ENCODE assay signal across 11 cellular contexts in the genomic region with DNA sequence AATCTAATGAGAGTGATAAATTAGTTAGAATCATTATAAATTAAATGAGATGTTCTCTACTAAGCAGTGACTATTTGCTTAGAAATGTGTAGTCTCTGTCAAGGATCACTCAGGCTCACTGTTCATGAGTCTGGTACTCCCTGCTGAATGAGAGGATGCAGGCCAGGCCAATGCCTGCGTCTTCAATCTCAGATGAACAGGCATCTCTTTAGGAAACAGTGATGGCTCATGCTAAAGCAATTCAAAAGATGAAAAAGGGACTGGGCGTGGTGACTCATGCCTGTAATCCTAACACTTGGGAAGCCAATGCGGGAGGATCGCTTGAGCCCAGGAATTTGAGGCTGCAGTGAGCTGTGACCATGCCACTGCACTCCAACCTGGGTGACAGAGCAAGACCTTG.
DNase-seq lines count a peak whose midpoint lies in the region; ATAC-seq, FAIRE-seq and TF ChIP-seq lines count a peak whose summit lies in the region.
"Had no signal": no experiment of that assay in that cellular context is flagged by ENCODE, and none has a peak within 500 bp of the region (broad histone marks: within the 10 kb centered on the region; RNA-seq: fewer than 3 reads in every experiment).

No MANE protein-coding gene starts in this region.

- TF ChIP-seq RAD21 in H1 (IDR thresholded peaks at IDR 0.05 in 1 of 2, conservative IDR thresholded peaks at IDR 0.05 in 1 of 2; ENCODE audit: low read depth in 2 of 2, low read length in 2 of 2), result no peak

- H3K14ac ChIP-seq in H1 (ENCODE audit: insufficient read length) (no peak overlapping the region), neuronal stem cell (ENCODE audit: low read length) (no peak overlapping the region)

- TF ChIP-seq CTCF in H1 (IDR thresholded peaks at IDR 0.05; ENCODE audit: control extremely low read depth in 1 of 3, insufficient read depth in 1 of 3, low read depth in 1 of 3, low read length in 3 of 3), result no peak

- H4K5ac ChIP-seq in H1 (ENCODE audit: insufficient read length, low read depth, low read length), result no peak overlapping the region

- H3K36me3 ChIP-seq in H1 (ENCODE audit: control insufficient read depth in 2 of 4, insufficient read depth in 4 of 4, low read length in 3 of 4) (no peaks in the 10 kb centered on the region), neuronal stem cell (replicated peaks in 1 of 2; ENCODE audit: control insufficient read depth in 2 of 2, insufficient read depth in 2 of 2, low read length in 2 of 2) (no peaks in the 10 kb centered on the region)

- H4K20me1 ChIP-seq in H1 (replicated peaks in 1 of 2; ENCODE audit: control insufficient read depth in 1 of 2, insufficient read depth in 2 of 2, low read length in 2 of 2), result no peaks in the 10 kb centered on the region

- H3K4me2 ChIP-seq in H1 (ENCODE audit: insufficient read depth in 1 of 2, low read depth in 2 of 2, low read length in 2 of 2) (no peak overlapping the region), neuronal stem cell (ENCODE audit: insufficient read depth, low read length, poor library complexity, severe bottlenecking) (no peak overlapping the region)

- ATAC-seq in HG03460 (IDR thresholded peaks at IDR 0.05; ENCODE audit: unreplicated experiment), result no peak

- H3K27me3 ChIP-seq in H1 (replicated peaks in 1 of 4; ENCODE audit: control insufficient read depth in 3 of 4, extremely low read depth in 1 of 4, insufficient read depth in 3 of 4, low read length in 3 of 4), result peaks cover 0 to 1% (median 0%) of the 10 kb centered on the region in 4 experiments; a peak in 1 of 7 replicates
- H3K27me3 ChIP-seq in neuronal stem cell (ENCODE audit: control insufficient read depth in 3 of 3, insufficient read depth in 3 of 3, low read depth in 1 of 3, low read length in 3 of 3), result no peaks in the 10 kb centered on the region

- no peak overlapping the region for H3K4me3 ChIP-seq in H1 (ENCODE audit: extremely low read depth in 1 of 4, insufficient read depth in 2 of 4, low read depth in 3 of 4, low read length in 4 of 4)
- H3K4me3 ChIP-seq in neuronal stem cell (ENCODE audit: low read length in 2 of 2), result no peak overlapping the region

- no peaks in the 10 kb centered on the region for H3K4me1 ChIP-seq in H1 (replicated peaks in 1 of 4; ENCODE audit: control insufficient read depth in 3 of 4, insufficient read depth in 4 of 4, low read length in 3 of 4)
- peaks cover 2 to 24% of the 10 kb centered on the region in 2 donors for H3K4me1 ChIP-seq in neuronal stem cell (ENCODE audit: control insufficient read depth in 2 of 2, insufficient read depth in 1 of 2, low read depth in 1 of 2, low read length in 2 of 2)

- no peak overlapping the region for H2AK5ac ChIP-seq in H1 (ENCODE audit: low read depth, low read length)
- H2AK5ac ChIP-seq in neuronal stem cell (ENCODE audit: low read depth, low read length), result no peak overlapping the region

- H2BK12ac ChIP-seq in H1 (ENCODE audit: low read depth, low read length), result no peak overlapping the region
- no peak overlapping the region for H2BK12ac ChIP-seq in neuronal stem cell (ENCODE audit: low read length)

- no peak overlapping the region for H2BK20ac ChIP-seq in H1 (ENCODE audit: low read length)

- H4K8ac ChIP-seq in H1 (ENCODE audit: extremely low read depth, insufficient read depth, low read length) (no peak overlapping the region), neuronal stem cell (ENCODE audit: low read depth, low read length) (no peak overlapping the region)

- no peaks in the 10 kb centered on the region for H3K79me1 ChIP-seq in H1 (ENCODE audit: low read depth, low read length)
- H3K79me1 ChIP-seq in neuronal stem cell (ENCODE audit: low read depth, low read length), result no peaks in the 10 kb centered on the region

- DNase-seq in EL (peak; percentile 96), NCI-H226 (peak; percentile 96), H1 (ENCODE audit: low read depth in 1 of 2, low spot score in 2 of 2) (peak in 1 of 2 experiments; percentile 34), neuronal stem cell (ENCODE audit: low spot score) (no peak), SKM-1 (lab: John Stamatoyannopoulos, UW; ENCODE audit: unreplicated experiment) (no peak), globus pallidus (ENCODE audit: low spot score) (no peak)
- DNase-seq in activated CD8-positive, alpha-beta memory T cell treated with anti-CD3 and anti-CD28 coated beads, Interleukin-2, amount 50 U/mL, for 48 hours, result no peak
- DNase-seq: kidney, NCI-H1694 treated with DMSO at 0.1 percent for 48 hours, posterior cingulate gyrus had no signal

- H2BK5ac ChIP-seq in H1 (ENCODE audit: low read depth, low read length) (no peak overlapping the region), neuronal stem cell (ENCODE audit: low read length) (no peak overlapping the region)

- H2BK15ac ChIP-seq in H1 (ENCODE audit: low read length), result no peak overlapping the region
- H2BK15ac ChIP-seq in neuronal stem cell (ENCODE audit: low read length), result no peak overlapping the region

- no peaks in the 10 kb centered on the region for H3K23me2 ChIP-seq in H1 (ENCODE audit: low read depth, low read length)

- no peak overlapping the region for H3K4ac ChIP-seq in H1 (replicated peaks; ENCODE audit: insufficient read length, low read depth, low read length)
- no peak overlapping the region for H3K4ac ChIP-seq in neuronal stem cell (ENCODE audit: low read length)

- H3K27ac ChIP-seq in H1 (ENCODE audit: low read depth, low read length), result no peak overlapping the region
- H3K27ac ChIP-seq in neuronal stem cell (replicated peaks; ENCODE audit: low read length), result no peak overlapping the region

- CTCF ChIA-PET in H1 (lab: Charles Lee; ENCODE audit: partially characterized antibody), result interaction anchor here (0.9 to 1.5 kb wide), 3 partner anchors 11 to 162 kb away, joined by 3 to 4 read pairs (median 3); no protein-coding TSS in a partner anchor

- POLR2A ChIA-PET in H1 (lab: Charles Lee; ENCODE audit: partially characterized antibody), result no interaction called here

- H3K9me3 ChIP-seq in H1 (ENCODE audit: insufficient read depth in 2 of 2, low read depth in 1 of 2, low read length in 1 of 2), result no peaks in the 10 kb centered on the region
- H3K9me3 ChIP-seq in neuronal stem cell (replicated peaks in 1 of 2; ENCODE audit: control insufficient read depth in 2 of 2, insufficient read depth in 1 of 2, low read depth in 1 of 2, low read length in 2 of 2), result no peaks in the 10 kb centered on the region

- no peak overlapping the region for H3K9ac ChIP-seq in H1 (replicated peaks in 1 of 4; ENCODE audit: extremely low read depth in 1 of 4, low read depth in 3 of 4, low read length in 3 of 4)
- H3K9ac ChIP-seq in neuronal stem cell (ENCODE audit: low read depth, low read length, poor library complexity), result no peak overlapping the region

- H4K91ac ChIP-seq in H1 (replicated peaks; ENCODE audit: insufficient read length, low read length) (no peak overlapping the region), neuronal stem cell (ENCODE audit: low read depth, low read length, poor library complexity) (no peak overlapping the region)

- H2BK120ac ChIP-seq in H1 (replicated peaks; ENCODE audit: low read depth, low read length) (no peak overlapping the region), neuronal stem cell (ENCODE audit: low read depth, low read length) (no peak overlapping the region)

- H3K79me2 ChIP-seq in H1 (ENCODE audit: control insufficient read depth in 1 of 2, insufficient read depth in 2 of 2, low read length in 2 of 2), result no peaks in the 10 kb centered on the region

- H3K18ac ChIP-seq in H1 (ENCODE audit: extremely low read depth, low read length), result no peak overlapping the region
- H3K18ac ChIP-seq in neuronal stem cell (ENCODE audit: low read length), result no peak overlapping the region

- H3K56ac ChIP-seq in H1 (replicated peaks; ENCODE audit: insufficient read length, low read depth, low read length), result no peak overlapping the region

- TF ChIP-seq EP300 in H1 (IDR thresholded peaks at IDR 0.05; ENCODE audit: borderline replicate concordance in 1 of 2, low read depth in 2 of 2, low read length in 2 of 2), result no peak

- no peak for TF ChIP-seq POLR2A in H1 (IDR thresholded peaks at IDR 0.05; ENCODE audit: control extremely low read depth in 1 of 2, low read depth in 2 of 2, low read length in 2 of 2)

- 79% methylated on average over 4 of the region's 4 CpGs; no CpG with 5 or more reads in 1 of the 2 experiments for WGBS in H1 (ENCODE audit: extremely low coverage in 1 of 2, insufficient coverage in 1 of 2, insufficient read length in 1 of 2, insufficient replicate concordance in 2 of 2, low coverage in 1 of 2, low lambda C conversion rate in 2 of 2, missing lambda C conversion rate in 1 of 2), 2 experiments
- WGBS in neuronal stem cell (ENCODE audit: extremely low coverage in 2 of 2, insufficient read length in 2 of 2, insufficient replicate concordance in 1 of 2), 2 donors, result no CpG with 5 or more reads among the region's 4 CpGs

- H2AFZ ChIP-seq in H1 (ENCODE audit: low read length) (no peak overlapping the region), neuronal stem cell (ENCODE audit: low read length) (peak overlapping the region; percentile 16)

- H3K23ac ChIP-seq in H1 (ENCODE audit: insufficient read length) (no peak overlapping the region), neuronal stem cell (ENCODE audit: low read depth, low read length, poor library complexity) (no peak overlapping the region)

- no peak for FAIRE-seq in H1 (lab: Jason Lieb, UNC)
- FAIRE-seq: kidney had no signal

TF ChIP-seq in H1, 55 proteins besides CTCF, POLR2A, EP300 and RAD21:
- TF ChIP-seq, protein P1, sequence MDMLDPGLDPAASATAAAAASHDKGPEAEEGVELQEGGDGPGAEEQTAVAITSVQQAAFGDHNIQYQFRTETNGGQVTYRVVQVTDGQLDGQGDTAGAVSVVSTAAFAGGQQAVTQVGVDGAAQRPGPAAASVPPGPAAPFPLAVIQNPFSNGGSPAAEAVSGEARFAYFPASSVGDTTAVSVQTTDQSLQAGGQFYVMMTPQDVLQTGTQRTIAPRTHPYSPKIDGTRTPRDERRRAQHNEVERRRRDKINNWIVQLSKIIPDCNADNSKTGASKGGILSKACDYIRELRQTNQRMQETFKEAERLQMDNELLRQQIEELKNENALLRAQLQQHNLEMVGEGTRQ (IDR thresholded peaks at IDR 0.05; ENCODE audit: low read length), result no peak
- TF ChIP-seq JUND (IDR thresholded peaks at IDR 0.05; ENCODE audit: low read length), result peak; percentile 58; the same call in 1 of the 2 replicates
- TF ChIP-seq, protein P2, sequence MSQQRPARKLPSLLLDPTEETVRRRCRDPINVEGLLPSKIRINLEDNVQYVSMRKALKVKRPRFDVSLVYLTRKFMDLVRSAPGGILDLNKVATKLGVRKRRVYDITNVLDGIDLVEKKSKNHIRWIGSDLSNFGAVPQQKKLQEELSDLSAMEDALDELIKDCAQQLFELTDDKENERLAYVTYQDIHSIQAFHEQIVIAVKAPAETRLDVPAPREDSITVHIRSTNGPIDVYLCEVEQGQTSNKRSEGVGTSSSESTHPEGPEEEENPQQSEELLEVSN (IDR thresholded peaks at IDR 0.05), result no peak
- no peak for TF ChIP-seq SIX5 (IDR thresholded peaks at IDR 0.05; ENCODE audit: low read depth, low read length)
- TF ChIP-seq CTBP2 (IDR thresholded peaks at IDR 0.05; ENCODE audit: borderline replicate concordance, insufficient read depth, insufficient read length, low read length), result no peak
- TF ChIP-seq BCL11A (IDR thresholded peaks at IDR 0.05; ENCODE audit: low read depth in 2 of 2, low read length in 2 of 2), result no peak
- TF ChIP-seq RBBP5 (IDR thresholded peaks at IDR 0.05; ENCODE audit: borderline replicate concordance, low read depth, low read length), result no peak

Comparison
In these comparisons a context has a peak if more than half of its experiments do, and no peak if none do; other contexts are left out.
1. DNase-seq: peak in EL (single experiment) and NCI-H226 (single experiment); none in neuronal stem cell (single experiment), activated CD8-positive, alpha-beta memory T cell treated with anti-CD3 and anti-CD28 coated beads, Interleukin-2, amount 50 U/mL, for 48 hours (single experiment), SKM-1 (single experiment) and globus pallidus (single experiment).